Comparison of ENCODE assay signal across 11 cellular contexts in genomic region chr19:46783670-46784069, GRCh38.
A peak's percentile ranks its signal among the peaks of the same experiment; 100 is the strongest.
DNase-seq lines count a peak whose midpoint lies in the region; ATAC-seq, FAIRE-seq and TF ChIP-seq lines count a peak whose summit lies in the region.
"Had no signal": no experiment of that assay in that cellular context is flagged by ENCODE, and none has a peak within 500 bp of the region (broad histone marks: within the 10 kb centered on the region; RNA-seq: fewer than 3 reads in every experiment).

No MANE protein-coding gene starts in this region.

- H3K79me2 ChIP-seq in DND-41 (ENCODE audit: insufficient read depth, low read length): peaks cover 81% of the 10 kb centered on the region

- H3K27me3 ChIP-seq in DND-41 (ENCODE audit: insufficient read depth, low read length, poor library complexity) (no peaks in the 10 kb centered on the region), adipocyte (replicated peaks; ENCODE audit: control insufficient read depth, insufficient read depth, low read length) (no peaks in the 10 kb centered on the region), neuron (ENCODE audit: insufficient read depth, low read length) (no peaks in the 10 kb centered on the region)
- H3K27me3 ChIP-seq: SJCRH30 had no signal

- FAIRE-seq in GM19239 (lab: Jason Lieb, UNC): no peak

- no peak for ATAC-seq in DND-41 (ENCODE audit: insufficient read depth, low read depth)
- no peak for ATAC-seq in GM18511 (IDR thresholded peaks at IDR 0.05; ENCODE audit: unreplicated experiment)
- ATAC-seq: sciatic nerve had no signal

- no peaks in the 10 kb centered on the region for H3K9me3 ChIP-seq in DND-41 (ENCODE audit: insufficient read depth, low read length, severe bottlenecking)
- no peaks in the 10 kb centered on the region for H3K9me3 ChIP-seq in adipocyte (ENCODE audit: control insufficient read depth, low read length)
- no peaks in the 10 kb centered on the region for H3K9me3 ChIP-seq in neuron (ENCODE audit: low read length)
- H3K9me3 ChIP-seq: SJCRH30 had no signal

- H3K36me3 ChIP-seq in DND-41 (ENCODE audit: insufficient read depth, low read length) (peaks cover 69% of the 10 kb centered on the region), adipocyte (ENCODE audit: control insufficient read depth, insufficient read depth, low read length, severe bottlenecking) (peaks cover 61% of the 10 kb centered on the region), neuron (ENCODE audit: insufficient read depth, low read length) (peaks cover 23% of the 10 kb centered on the region)

- H3K9ac ChIP-seq in DND-41 (ENCODE audit: low read depth, low read length) (peak overlapping the region; percentile 70), adipocyte (ENCODE audit: low read length) (peak overlapping the region; percentile 99)

- no peak for TF ChIP-seq CTCF in DND-41 (IDR thresholded peaks at IDR 0.05; ENCODE audit: borderline replicate concordance, extremely low read depth, low read length, poor library complexity, severe bottlenecking)

- no peak for DNase-seq in DND-41
- DNase-seq in NCI-H1105 treated with DMSO at 0.1 percent for 48 hours (lab: John Stamatoyannopoulos, UW): peak; percentile 81
- DNase-seq in adipocyte (ENCODE audit: low read depth): no peak
- DNase-seq in MV-4-11 (lab: John Stamatoyannopoulos, UW): no peak
- no peak for DNase-seq in GM19239 (ENCODE audit: insufficient read length, low spot score)
- no peak for DNase-seq in activated effector memory CD4-positive, alpha-beta T cell treated with Interleukin-2 at 50 U/mL for 16 hours
- DNase-seq: effector CD4-positive, alpha-beta T cell had no signal

- H3K4me2 ChIP-seq in DND-41 (ENCODE audit: insufficient read depth, low read length): peak overlapping the region; percentile 94

- H3K4me3 ChIP-seq in DND-41 (ENCODE audit: low read depth in 1 of 2, low read length in 2 of 2) (peak overlapping the region; percentile 86 to 88; a peak in 3 of 4 replicates), adipocyte (ENCODE audit: low read length) (peak overlapping the region; percentile 99), neuron (ENCODE audit: low read length) (peak overlapping the region; percentile 34)

- H3K27ac ChIP-seq in DND-41 (ENCODE audit: low read length): peak overlapping the region; percentile 94

- H2AFZ ChIP-seq in DND-41 (ENCODE audit: low read depth, low read length) (no peak overlapping the region), neuron (ENCODE audit: low read depth, low read length) (no peak overlapping the region)

- H3K4me1 ChIP-seq in DND-41 (ENCODE audit: insufficient read depth, low read length): peaks cover 43% of the 10 kb centered on the region
- peaks cover 40% of the 10 kb centered on the region for H3K4me1 ChIP-seq in adipocyte (ENCODE audit: control insufficient read depth, insufficient read depth, low read length)
- H3K4me1 ChIP-seq in neuron (ENCODE audit: insufficient read depth, low read length): peaks cover 30% of the 10 kb centered on the region

- peaks cover 71% of the 10 kb centered on the region for H4K20me1 ChIP-seq in DND-41 (ENCODE audit: insufficient read depth, low read length)

Comparison
In these comparisons a context has a peak if more than half of its experiments do, and no peak if none do; other contexts are left out.
1. H3K4me3 ChIP-seq: peak in every context shown above with its lines; median percentile 99 in adipocyte; 87 in DND-41; 34 in neuron.